In the genomic region with DNA sequence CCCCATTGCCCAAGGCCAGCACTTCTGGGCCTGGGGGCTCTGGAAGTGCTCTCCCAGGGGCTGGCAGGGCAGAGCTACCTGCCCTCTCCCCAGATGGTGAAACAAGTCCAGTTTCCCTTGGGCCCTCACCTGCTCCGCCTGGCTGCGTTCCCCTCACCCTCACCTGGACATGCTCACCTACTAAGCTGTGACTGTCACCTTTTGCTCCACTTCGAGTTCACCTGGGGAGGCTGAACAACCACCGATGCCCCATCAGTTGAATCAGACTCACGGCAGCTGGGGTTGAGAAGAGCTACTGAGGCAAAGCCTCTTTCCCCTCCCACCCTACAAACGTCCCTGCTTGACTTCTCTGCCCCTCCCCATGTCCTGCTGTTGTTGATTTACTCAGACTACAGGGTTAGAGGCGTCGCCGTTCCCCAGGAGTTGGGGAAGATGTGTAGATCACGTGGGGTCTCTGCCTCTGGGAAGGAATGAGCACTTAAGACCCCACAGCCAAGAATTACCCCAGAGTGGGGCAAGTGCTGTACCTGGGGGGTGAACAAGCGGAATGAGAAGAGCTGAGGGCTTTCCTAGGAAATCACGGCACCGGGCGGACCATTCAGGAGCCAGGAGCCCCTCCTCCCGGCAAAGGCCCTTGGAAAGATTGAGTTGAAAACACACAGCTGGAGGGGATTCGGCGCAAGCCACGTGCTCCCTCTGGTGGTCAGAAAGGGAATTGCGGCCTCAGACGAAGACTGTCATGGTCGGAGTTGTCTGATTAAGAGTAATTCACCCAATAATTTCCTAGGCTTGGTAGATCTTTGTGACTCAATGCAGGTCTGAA, we compare ENCODE assay signal across 8 cellular contexts. TPM values are rescaled to one million over a fixed set of nuclear protein-coding genes. Genes with fewer than 3 reads are reported as not detected.
DNase-seq lines count a peak whose midpoint lies in the region; ATAC-seq and TF ChIP-seq lines count a peak whose summit lies in the region.

No MANE protein-coding gene starts in this region.

- peak; percentile 29 for ATAC-seq in GM18502 (IDR thresholded peaks at IDR 0.05; ENCODE audit: poor library complexity, unreplicated experiment)
- ATAC-seq in foreskin keratinocyte = peak; percentile 69

- peak; percentile 60 for DNase-seq in RWPE1 (ENCODE audit: low spot score)
- peak; percentile 79 for DNase-seq in activated effector memory CD4-positive, alpha-beta T cell treated with Interleukin-2 at 50 U/mL for 16 hours
- DNase-seq in foreskin keratinocyte = peak in 1 of 2 donors; percentile 69
- DNase-seq in non-pigmented ciliary epithelial cell (ENCODE audit: low read depth) = peak; percentile 37
- peak in 44 of 49 donors; percentile 30 to 89 (median 74) for DNase-seq in substantia nigra (lab: John Stamatoyannopoulos, UW)

- POLR2A ChIA-PET in RWPE1 (lab: Yijun Ruan, JAX; ENCODE audit: low non-redundant PET) = no interaction called here

- H3K9me3 ChIP-seq in KOPT-K1 (ENCODE audit: insufficient read depth, low read length, poor library complexity, severe bottlenecking) = no peaks in the 10 kb centered on the region

- H3K27me3 ChIP-seq in foreskin keratinocyte = no peaks in the 10 kb centered on the region

- TF ChIP-seq CTCF in 22Rv1 (IDR thresholded peaks at IDR 0.05) = peak; percentile 95
- peak; percentile 96 for TF ChIP-seq CTCF in RWPE1 (conservative IDR thresholded peaks at IDR 0.05; ENCODE audit: low read depth)
- TF ChIP-seq CTCF in foreskin keratinocyte (conservative IDR thresholded peaks at IDR 0.05) = peak; percentile 98

- peaks cover 38% of the 10 kb centered on the region for H3K36me3 ChIP-seq in KOPT-K1 (ENCODE audit: insufficient read depth, low read length)

- H3K27ac ChIP-seq in 22Rv1 (no peak overlapping the region), KOPT-K1 (ENCODE audit: low read depth, low read length, poor library complexity, severe bottlenecking) (peak overlapping the region; percentile 60), RWPE1 (no peak overlapping the region), foreskin keratinocyte (no peak overlapping the region), substantia nigra (ENCODE audit: low read depth, low read length, poor library complexity, severe bottlenecking) (no peak overlapping the region)

- H3K4me1 ChIP-seq in foreskin keratinocyte = peaks cover 9% of the 10 kb centered on the region

- CTCF ChIA-PET in RWPE1 (lab: Yijun Ruan, JAX) = interaction anchor here (0.6 to 6.8 kb wide), 19 partner anchors 9 to 391 kb away, joined by 3 to 84 read pairs (median 4); no protein-coding TSS in a partner anchor

RNA-seq across cellular contexts. Expression of a gene that starts 7.1 kb away (rescaled TPM):
- total RNA-seq in foreskin keratinocyte = not detected in 2 replicates
- 0.15 and 0.27 TPM in 2 replicates for polyA plus RNA-seq in foreskin keratinocyte

RNA-seq across cellular contexts. Expression of a gene that starts 20.4 kb away (rescaled TPM):
- total RNA-seq in foreskin keratinocyte = not detected in 2 replicates
- not detected in 2 replicates for polyA plus RNA-seq in foreskin keratinocyte

RNA-seq across cellular contexts. Expression of a gene that starts 59.0 kb away (rescaled TPM):
- not detected in 2 replicates for total RNA-seq in foreskin keratinocyte
- 0.09 and 0.16 TPM in 2 replicates for polyA plus RNA-seq in foreskin keratinocyte
